Comparison of ENCODE assay signal across 10 cellular contexts in genomic region chr3:186414735-186415419, GRCh38. TPM values are rescaled to one million over a fixed set of nuclear protein-coding genes. Genes with fewer than 3 reads are reported as not detected.
DNase-seq lines count a peak whose midpoint lies in the region; ATAC-seq and TF ChIP-seq lines count a peak whose summit lies in the region.
"Had no signal": no experiment of that assay in that cellular context is flagged by ENCODE, and none has a peak within 500 bp of the region (broad histone marks: within the 10 kb centered on the region; RNA-seq: fewer than 3 reads in every experiment).

No MANE protein-coding gene starts in this region.

- no peaks in the 10 kb centered on the region for H4K20me1 ChIP-seq in MM.1S (ENCODE audit: insufficient read depth, low read length)

- H3K4me3 ChIP-seq in MM.1S (ENCODE audit: low read length) (peak overlapping the region; percentile 58), sigmoid colon (no peak overlapping the region)

- intact Hi-C loops in sigmoid colon (cut with DNase I) = loop anchor here (10.0 kb wide), 1 partner anchor 480 kb away; the partner anchor contains the start of gene TRA2B

- no peak for TF ChIP-seq CTCF in MM.1S (IDR thresholded peaks at IDR 0.05; ENCODE audit: low read length)
- no peak for TF ChIP-seq CTCF in sigmoid colon (IDR thresholded peaks at IDR 0.05)

- no peak for ATAC-seq in HG02840 (IDR thresholded peaks at IDR 0.05; ENCODE audit: low FRiP score, unreplicated experiment)

- H3F3A ChIP-seq in MM.1S (ENCODE audit: insufficient read depth, low read length) = peaks cover 18% of the 10 kb centered on the region

- TF ChIP-seq EP300 in sigmoid colon (IDR thresholded peaks at IDR 0.05) = no peak

- no peaks in the 10 kb centered on the region for H3K9me2 ChIP-seq in MM.1S (replicated peaks; ENCODE audit: insufficient read depth, low read length)

- H3K27ac ChIP-seq in MM.1S (ENCODE audit: low read length) = peak overlapping the region; percentile 91
- peak overlapping the region; percentile 75 to 82 (median 80) for H3K27ac ChIP-seq in sigmoid colon

- 41 to 62% methylated on average over 4 of the region's 4 CpGs for WGBS in sigmoid colon, 2 donors

- DNase-seq in ELR (ENCODE audit: low read depth) = peak; percentile 77
- peak; percentile 57 for DNase-seq in MM.1S
- peak; percentile 40 for DNase-seq in dedifferentiated amniotic fluid mesenchymal stem cell (ENCODE audit: extremely low spot score)
- DNase-seq in sigmoid colon = peak; percentile 77
- no peak for DNase-seq in HPDE6-E6E7 (ENCODE audit: extremely low spot score)
- no peak for DNase-seq in COLO668 (lab: John Stamatoyannopoulos, UW; ENCODE audit: unreplicated experiment)
- DNase-seq in T1000 (lab: John Stamatoyannopoulos, UW) = no peak
- DNase-seq: activated naive CD8-positive, alpha-beta T cell treated with anti-CD3 and anti-CD28 coated beads, Interleukin-2, amount 10 ng/mL, durations not matched to agents 7 days and 5 days; stimulated activated CD4-positive, alpha-beta T cell treated with anti-CD3 and anti-CD28 coated beads, Interleukin-4, amount 100 ng/mL, for 24 hours had no signal

- H3K4me2 ChIP-seq in MM.1S (ENCODE audit: low read depth, low read length) = peak overlapping the region; percentile 83

- H3K9ac ChIP-seq in MM.1S (ENCODE audit: low read length) = peak overlapping the region; percentile 74

- H3K27me3 ChIP-seq in MM.1S (replicated peaks; ENCODE audit: insufficient read depth, low read length) = no peaks in the 10 kb centered on the region
- H3K27me3 ChIP-seq in sigmoid colon = no peaks in the 10 kb centered on the region

- H3K4me1 ChIP-seq in MM.1S (ENCODE audit: low read length) (peaks cover 28% of the 10 kb centered on the region), sigmoid colon (peaks cover 0 to 36% (median 31%) of the 10 kb centered on the region in 4 donors)

- H3K79me2 ChIP-seq in MM.1S (ENCODE audit: low read length) = no peaks in the 10 kb centered on the region

- peak overlapping the region; percentile 65 for H2AFZ ChIP-seq in MM.1S (ENCODE audit: low read length)

- H3K36me3 ChIP-seq in MM.1S (replicated peaks; ENCODE audit: insufficient read depth, low read length) = no peaks in the 10 kb centered on the region
- no peaks in the 10 kb centered on the region for H3K36me3 ChIP-seq in sigmoid colon

- TF ChIP-seq POLR2A in sigmoid colon (IDR thresholded peaks at IDR 0.05) = no peak

- H3K9me3 ChIP-seq in MM.1S (replicated peaks; ENCODE audit: insufficient read depth, low read length) (no peaks in the 10 kb centered on the region), sigmoid colon (no peaks in the 10 kb centered on the region)

RNA-seq across cellular contexts. Expression of gene DGKG, which starts 52.8 kb away (rescaled TPM):
- total RNA-seq in sigmoid colon = 10 to 100 TPM in 3 of 4 donors, 1 to 10 TPM in 1; 6.1 to 30.7 (median 10.2) TPM
- polyA plus RNA-seq in sigmoid colon = under 1 TPM; 0.60 to 0.74 (median 0.69) TPM

Comparison
In these comparisons a context has a peak if more than half of its experiments do, and no peak if none do; other contexts are left out.
1. DNase-seq: peak in ELR (single experiment), MM.1S (single experiment), dedifferentiated amniotic fluid mesenchymal stem cell (single experiment) and sigmoid colon (single experiment); none in HPDE6-E6E7 (single experiment), COLO668 (single experiment) and T1000 (single experiment).